In genomic region chr17:9904277-9905077, GRCh38 we compare ENCODE assay signal across 30 cellular contexts. TPM values are rescaled to one million over a fixed set of nuclear protein-coding genes. Genes with fewer than 3 reads are reported as not detected.
"Had no signal": no experiment of that assay in that cellular context is flagged by ENCODE, and none has a peak within 500 bp of the region (broad histone marks: within the 10 kb centered on the region; RNA-seq: fewer than 3 reads in every experiment).

No MANE protein-coding gene starts in this region.

- H3K4me2 ChIP-seq: hepatocyte, neural progenitor cell had no signal

- H3K79me2 ChIP-seq: hepatocyte had no signal

- H3K9me3 ChIP-seq: heart right ventricle, lower lobe of right lung, ovary, prostate gland, sigmoid colon, tibial nerve, vagina had no signal

- H3K27ac ChIP-seq: heart right ventricle, hepatocyte, lower lobe of right lung, neural progenitor cell, ovary, prostate gland, sigmoid colon, tibial nerve, vagina had no signal

- H2AFZ ChIP-seq: hepatocyte, neural progenitor cell had no signal

- H3K4me3 ChIP-seq: heart right ventricle, hepatocyte, lower lobe of right lung, neural progenitor cell, ovary, prostate gland, sigmoid colon, tibial nerve, vagina had no signal

- H3K27me3 ChIP-seq: hepatocyte, neural progenitor cell, ovary, tibial nerve, vagina had no signal

- H3K36me3 ChIP-seq: heart right ventricle, lower lobe of right lung, neural progenitor cell, ovary, prostate gland, sigmoid colon, tibial nerve, vagina had no signal

- DNase-seq: heart right ventricle; kidney glomerular epithelial cell; left cardiac atrium; left ventricle myocardium superior; lower lobe of right lung; mammary epithelial cell; mesendoderm; naive B cell; natural killer cell; nephron progenitor cell; ovary; retina; right cardiac atrium; sigmoid colon; small intestine; stimulated activated CD4-positive, alpha-beta T cell treated with anti-CD3 and anti-CD28 coated beads, Interleukin-1b, Interleukin-23, amount 100 ng/mL, for 48 hours; stimulated activated CD4-positive, alpha-beta T cell treated with anti-CD3 and anti-CD28 coated beads, Interleukin-2, amount 100 ng/mL, for 48 hours; stimulated activated CD4-positive, alpha-beta T cell treated with anti-CD3 and anti-CD28 coated beads, Interleukin-4, amount 100 ng/mL, for 4 hours; stimulated activated CD8-positive, alpha-beta memory T cell treated with anti-CD3 and anti-CD28 coated beads, Interleukin-4, amount 100 ng/mL, for 48 hours; stimulated activated naive CD4-positive, alpha-beta T cell treated with Interleukin-2 at 50 U/mL for 16 hours; stimulated activated naive CD8-positive, alpha-beta T cell treated with anti-CD3 and anti-CD28 coated beads, Interleukin-15, amount 100 ng/mL, for 72 hours; substantia nigra had no signal

- H3K4me1 ChIP-seq: prostate gland had no signal

- H3K9ac ChIP-seq: neural progenitor cell had no signal

- ATAC-seq: heart right ventricle; left cardiac atrium; left lobe of liver; left ventricle myocardium superior; lower lobe of right lung; natural killer cell; right cardiac atrium; stimulated activated memory B cell treated with anti-CD40 and anti-IgM and Interleukin-4, amounts not matched to agents 10 μg/mL and 1 μg/mL and 100 μg/mL, for 72 hours; stimulated activated naive CD8-positive, alpha-beta T cell treated with anti-CD3 and anti-CD28 coated beads, Interleukin-15, amount 100 ng/mL, for 72 hours had no signal

- FAIRE-seq: small intestine had no signal

RNA-seq across cellular contexts. Expression of gene RCVRN, which starts 0.6 kb away (rescaled TPM):
- total RNA-seq: left lobe of liver, lower lobe of right lung, mammary epithelial cell, temporal lobe, tibial nerve had no signal
- polyA plus RNA-seq: mammary epithelial cell had no signal
